ENCODE assay signal across 35 cellular contexts in genomic region chr4:167144605-167145004, GRCh38.
"Had no signal": no experiment of that assay in that cellular context is flagged by ENCODE, and none has a peak within 500 bp of the region (broad histone marks: within the 10 kb centered on the region; RNA-seq: fewer than 3 reads in every experiment).

No MANE protein-coding gene starts in this region.

- H3K4me1 Mint-ChIP-seq: activated naive CD4-positive, alpha-beta T cell treated with anti-CD3 and anti-CD28 coated beads, Interleukin-2, amount 10 ng/mL, durations not matched to agents 7 days and 5 days; activated naive CD4-positive, alpha-beta T cell treated with anti-CD3 and anti-CD28 coated beads, Interleukin-2, amount 50 U/mL, for 24 hours; activated naive CD8-positive, alpha-beta T cell treated with anti-CD3 and anti-CD28 coated beads for 36 hours; activated naive CD8-positive, alpha-beta T cell treated with anti-CD3 and anti-CD28 coated beads, Interleukin-2, amount 10 ng/mL, durations not matched to agents 7 days and 5 days; activated naive CD8-positive, alpha-beta T cell treated with anti-CD3 and anti-CD28 coated beads, Interleukin-2, amount 50 U/mL, for 24 hours; activated T-helper 17 cell treated with anti-CD3 and anti-CD28 coated beads, Interleukin-2, amount 50 U/mL, for 72 hours; brain; central memory CD8-positive, alpha-beta T cell had no signal

- DNase-seq: activated effector memory CD4-positive, alpha-beta T cell treated with anti-CD3 and anti-CD28 coated beads, Interleukin-2, amount 50 U/mL, for 16 hours; activated effector memory CD4-positive, alpha-beta T cell treated with Interleukin-2 at 50 U/mL for 16 hours; activated gamma-delta T cell; activated gamma-delta T cell treated with Interleukin-2 at 50 U/mL for 16 hours; activated naive CD4-positive, alpha-beta T cell; activated naive CD4-positive, alpha-beta T cell treated with anti-CD3 and anti-CD28 coated beads for 36 hours; activated naive CD4-positive, alpha-beta T cell treated with anti-CD3 and anti-CD28 coated beads, Interleukin-2, amount 10 ng/mL, durations not matched to agents 7 days and 5 days; activated naive CD4-positive, alpha-beta T cell treated with anti-CD3 and anti-CD28 coated beads, Interleukin-2, amount 50 U/mL, for 16 hours; activated naive CD4-positive, alpha-beta T cell treated with Interleukin-2 at 50 U/mL for 16 hours; activated naive CD8-positive, alpha-beta T cell treated with anti-CD3 and anti-CD28 coated beads for 36 hours; activated naive CD8-positive, alpha-beta T cell treated with anti-CD3 and anti-CD28 coated beads, Interleukin-2, amount 10 ng/mL, durations not matched to agents 7 days and 5 days; activated naive CD8-positive, alpha-beta T cell treated with anti-CD3 and anti-CD28 coated beads, Interleukin-2, amount 50 U/mL, for 24 hours; activated T-cell treated with anti-CD3 and anti-CD28 coated beads, Interleukin-2, amount 50 U/mL, for 1 hour; activated T-cell treated with anti-CD3 and anti-CD28 coated beads, Interleukin-2, amount 50 U/mL, for 24 hours; activated T-cell treated with anti-CD3 and anti-CD28 coated beads, Interleukin-2, amount 50 U/mL, for 4 hours; activated T-cell treated with anti-CD3 and anti-CD28 coated beads, Interleukin-2, amount 50 U/mL, for 48 hours; activated T-cell treated with anti-CD3 and anti-CD28 coated beads, Interleukin-2, amount 50 U/mL, for 72 hours; adrenal gland; amniotic stem cell; amygdala; anterior cingulate cortex; aorta; body of pancreas; brain microvascular endothelial cell; caudate nucleus; central memory CD4-positive, alpha-beta T cell; cerebellar nuclear complex had no signal

- H3K27ac Mint-ChIP-seq: activated naive CD4-positive, alpha-beta T cell treated with anti-CD3 and anti-CD28 coated beads for 36 hours; activated naive CD4-positive, alpha-beta T cell treated with anti-CD3 and anti-CD28 coated beads, Interleukin-2, amount 10 ng/mL, durations not matched to agents 7 days and 5 days; activated naive CD4-positive, alpha-beta T cell treated with anti-CD3 and anti-CD28 coated beads, Interleukin-2, amount 50 U/mL, for 24 hours; activated naive CD4-positive, alpha-beta T cell treated with anti-CD3 and anti-CD28 coated beads, Interleukin-2, amount 50 U/mL, for 72 hours; activated naive CD8-positive, alpha-beta T cell; activated naive CD8-positive, alpha-beta T cell treated with anti-CD3 and anti-CD28 coated beads for 36 hours; activated naive CD8-positive, alpha-beta T cell treated with anti-CD3 and anti-CD28 coated beads, Interleukin-2, amount 10 ng/mL, durations not matched to agents 7 days and 5 days; activated naive CD8-positive, alpha-beta T cell treated with anti-CD3 and anti-CD28 coated beads, Interleukin-2, amount 50 U/mL, for 24 hours; activated T-cell treated with anti-CD3 and anti-CD28 coated beads, Interleukin-2, amount 50 U/mL, for 24 hours; activated T-cell treated with anti-CD3 and anti-CD28 coated beads, Interleukin-2, amount 50 U/mL, for 72 hours; activated T-helper 1 cell treated with anti-CD3 and anti-CD28 coated beads, Interleukin-12 subunit alpha, Interleukin-12 subunit beta, Interleukin-2, Interleukin-4 antibody, amounts not matched to agents 30 ng/mL and 10 ng/mL and 1 ng/mL, durations not matched to agents 14 hours and 24 hours and 36 hours; activated T-helper 17 cell treated with anti-CD3 and anti-CD28 coated beads, Interleukin-2, amount 50 U/mL, for 72 hours; activated T-helper 2 cell treated with anti-CD3 and anti-CD28 coated beads, Interferon-gamma antibody, Interleukin-2, Interleukin-4, amounts not matched to agents 10 μg/mL and 5 μg/mL and 100 μg/mL, durations not matched to agents 14 hours and 24 hours and 36 hours; brain had no signal

- H3K36me3 Mint-ChIP-seq: activated naive CD4-positive, alpha-beta T cell treated with anti-CD3 and anti-CD28 coated beads, Interleukin-2, amount 10 ng/mL, durations not matched to agents 7 days and 5 days; activated naive CD4-positive, alpha-beta T cell treated with anti-CD3 and anti-CD28 coated beads, Interleukin-2, amount 50 U/mL, for 24 hours; activated naive CD4-positive, alpha-beta T cell treated with anti-CD3 and anti-CD28 coated beads, Interleukin-2, amount 50 U/mL, for 72 hours; activated naive CD8-positive, alpha-beta T cell; activated naive CD8-positive, alpha-beta T cell treated with anti-CD3 and anti-CD28 coated beads for 36 hours; activated naive CD8-positive, alpha-beta T cell treated with anti-CD3 and anti-CD28 coated beads, Interleukin-2, amount 10 ng/mL, durations not matched to agents 7 days and 5 days; brain had no signal

- H3K27me3 Mint-ChIP-seq: activated naive CD4-positive, alpha-beta T cell treated with anti-CD3 and anti-CD28 coated beads, Interleukin-2, amount 10 ng/mL, durations not matched to agents 7 days and 5 days; activated naive CD4-positive, alpha-beta T cell treated with anti-CD3 and anti-CD28 coated beads, Interleukin-2, amount 50 U/mL, for 24 hours; activated naive CD8-positive, alpha-beta T cell; activated naive CD8-positive, alpha-beta T cell treated with anti-CD3 and anti-CD28 coated beads for 36 hours; activated naive CD8-positive, alpha-beta T cell treated with anti-CD3 and anti-CD28 coated beads, Interleukin-2, amount 10 ng/mL, durations not matched to agents 7 days and 5 days; activated naive CD8-positive, alpha-beta T cell treated with anti-CD3 and anti-CD28 coated beads, Interleukin-2, amount 50 U/mL, for 24 hours; activated T-cell treated with anti-CD3 and anti-CD28 coated beads, Interleukin-2, amount 50 U/mL, for 24 hours; activated T-helper 17 cell treated with anti-CD3 and anti-CD28 coated beads, Interleukin-2, amount 50 U/mL, for 72 hours; brain; central memory CD8-positive, alpha-beta T cell had no signal

- H3K9me3 Mint-ChIP-seq: activated naive CD8-positive, alpha-beta T cell treated with anti-CD3 and anti-CD28 coated beads, Interleukin-2, amount 10 ng/mL, durations not matched to agents 7 days and 5 days; activated T-cell treated with anti-CD3 and anti-CD28 coated beads, Interleukin-2, amount 50 U/mL, for 24 hours; activated T-helper 1 cell treated with anti-CD3 and anti-CD28 coated beads, Interleukin-12 subunit alpha, Interleukin-12 subunit beta, Interleukin-2, Interleukin-4 antibody, amounts not matched to agents 30 ng/mL and 10 ng/mL and 1 ng/mL, durations not matched to agents 14 hours and 24 hours and 36 hours had no signal

- H3K4me3 Mint-ChIP-seq: activated naive CD4-positive, alpha-beta T cell treated with anti-CD3 and anti-CD28 coated beads for 36 hours; activated naive CD4-positive, alpha-beta T cell treated with anti-CD3 and anti-CD28 coated beads, Interleukin-2, amount 10 ng/mL, durations not matched to agents 7 days and 5 days; activated naive CD4-positive, alpha-beta T cell treated with anti-CD3 and anti-CD28 coated beads, Interleukin-2, amount 50 U/mL, for 24 hours; activated naive CD8-positive, alpha-beta T cell; activated naive CD8-positive, alpha-beta T cell treated with anti-CD3 and anti-CD28 coated beads for 36 hours; activated naive CD8-positive, alpha-beta T cell treated with anti-CD3 and anti-CD28 coated beads, Interleukin-2, amount 10 ng/mL, durations not matched to agents 7 days and 5 days; activated naive CD8-positive, alpha-beta T cell treated with anti-CD3 and anti-CD28 coated beads, Interleukin-2, amount 50 U/mL, for 24 hours; activated T-cell treated with anti-CD3 and anti-CD28 coated beads, Interleukin-2, amount 50 U/mL, for 24 hours; activated T-cell treated with anti-CD3 and anti-CD28 coated beads, Interleukin-2, amount 50 U/mL, for 4 hours; activated T-cell treated with anti-CD3 and anti-CD28 coated beads, Interleukin-2, amount 50 U/mL, for 72 hours; activated T-helper 1 cell treated with anti-CD3 and anti-CD28 coated beads, Interleukin-12 subunit alpha, Interleukin-12 subunit beta, Interleukin-2, Interleukin-4 antibody, amounts not matched to agents 30 ng/mL and 10 ng/mL and 1 ng/mL, durations not matched to agents 14 hours and 24 hours and 36 hours; activated T-helper 17 cell treated with anti-CD3 and anti-CD28 coated beads, Interleukin-2, amount 50 U/mL, for 72 hours; brain; central memory CD8-positive, alpha-beta T cell had no signal
